Comparison of ENCODE assay signal across 8 cellular contexts in genomic region chr9:110578896-110579752, GRCh38. TPM values are rescaled to one million over a fixed set of nuclear protein-coding genes. Genes with fewer than 3 reads are reported as not detected.
DNase-seq lines count a peak whose midpoint lies in the region; ATAC-seq and TF ChIP-seq lines count a peak whose summit lies in the region.

TSS of gene SVEP1 (minus strand) at chr9:110579741. CDS start at chr9:110579543, 198 bp downstream.

- H3K4me1 Mint-ChIP-seq in effector memory CD8-positive, alpha-beta T cell (ENCODE audit: low read depth in 2 of 2) = no peaks in the 10 kb centered on the region

- no peak for TF ChIP-seq CTCF in left ventricle myocardium inferior (IDR thresholded peaks at IDR 0.05; ENCODE audit: borderline replicate concordance)

- H3K27me3 ChIP-seq in left ventricle myocardium inferior (ENCODE audit: low read depth) = peaks cover 77% of the 10 kb centered on the region

- no peaks in the 10 kb centered on the region for H3K36me3 ChIP-seq in left ventricle myocardium inferior

- H3K4me1 ChIP-seq in left ventricle myocardium inferior = peaks cover 19% of the 10 kb centered on the region

- ATAC-seq in effector memory CD8-positive, alpha-beta T cell (replicated peaks) = no peak

- peak within 1 kb of the TSS; percentile 80 for H3K27ac ChIP-seq in left ventricle myocardium inferior (replicated peaks)

- peaks cover 9% of the 10 kb centered on the region for H3K9me3 ChIP-seq in left ventricle myocardium inferior (replicated peaks)

- intact Hi-C loops in left ventricle myocardium inferior (cut with micrococcal nuclease) = no loop called here

- no peaks in the 10 kb centered on the region for H3K36me3 Mint-ChIP-seq in effector memory CD8-positive, alpha-beta T cell (ENCODE audit: insufficient read depth)

- no peak within 1 kb of the TSS for H3K27ac Mint-ChIP-seq in effector memory CD8-positive, alpha-beta T cell

- H3K27me3 Mint-ChIP-seq in effector memory CD8-positive, alpha-beta T cell = peaks cover 14 to 26% of the 10 kb centered on the region in 2 donors

- no peak within 1 kb of the TSS for H3K4me3 Mint-ChIP-seq in effector memory CD8-positive, alpha-beta T cell

- peak within 1 kb of the TSS; percentile 69 for H3K4me3 ChIP-seq in left ventricle myocardium inferior

- DNase-seq in NCI-H1092 treated with DMSO at 0.1 percent for 48 hours (lab: John Stamatoyannopoulos, UW) (peak; percentile 47), NCI-H1092 (lab: John Stamatoyannopoulos, UW) (no peak), anterior cingulate cortex (lab: John Stamatoyannopoulos, UW) (peak in 46 of 58 donors; percentile 13 to 73 (median 42)), left ventricle myocardium inferior (peak; percentile 44), pons (ENCODE audit: low spot score) (peak; percentile 41), AML-193 (lab: John Stamatoyannopoulos, UW) (no peak), GM19238 (ENCODE audit: insufficient read length, low spot score) (no peak)
- no peak for DNase-seq in effector memory CD8-positive, alpha-beta T cell

- no peaks in the 10 kb centered on the region for H3K9me3 Mint-ChIP-seq in effector memory CD8-positive, alpha-beta T cell

RNA-seq across cellular contexts. Expression of gene SVEP1, which starts in this region (rescaled TPM):
- 8.8 TPM for total RNA-seq in left ventricle myocardium inferior

Comparison
In these comparisons a context has a peak if more than half of its experiments do, and no peak if none do; other contexts are left out.
1. DNase-seq: peak in NCI-H1092 treated with DMSO at 0.1 percent for 48 hours (single experiment), anterior cingulate cortex (46 of 58), left ventricle myocardium inferior (single experiment) and pons (single experiment); none in NCI-H1092 (single experiment), AML-193 (0 of 2), effector memory CD8-positive, alpha-beta T cell (0 of 3) and GM19238 (single experiment).